Comparison of ENCODE assay signal across 23 cellular contexts in the genomic region with DNA sequence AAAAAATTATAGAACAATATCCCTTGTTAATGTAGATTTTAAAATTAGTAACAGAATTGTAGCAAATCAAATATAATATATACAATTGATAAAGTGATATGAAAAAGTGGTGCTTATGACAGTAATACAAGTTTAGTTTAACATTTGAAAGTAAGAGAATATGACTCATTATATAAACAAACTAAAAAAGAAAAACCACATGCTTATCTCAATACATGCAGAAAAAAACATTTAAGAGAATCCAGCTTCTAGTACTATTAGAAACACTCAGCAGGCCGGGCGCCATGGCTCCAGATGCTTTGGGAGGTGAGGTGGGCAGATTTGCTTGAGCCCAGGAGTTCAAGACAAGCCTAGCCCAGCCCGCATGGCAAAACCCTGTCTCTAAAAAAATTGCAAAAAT.
DNase-seq lines count a peak whose midpoint lies in the region; ATAC-seq and TF ChIP-seq lines count a peak whose summit lies in the region.
"Had no signal": no experiment of that assay in that cellular context is flagged by ENCODE, and none has a peak within 500 bp of the region (broad histone marks: within the 10 kb centered on the region; RNA-seq: fewer than 3 reads in every experiment).

No MANE protein-coding gene starts in this region.

- no peak overlapping the region for H3K27ac Mint-ChIP-seq in progenitor cell of endocrine pancreas
- H3K27ac Mint-ChIP-seq in activated naive CD4-positive, alpha-beta T cell treated with anti-CD3 and anti-CD28 coated beads, Interleukin-2, amount 10 ng/mL, durations not matched to agents 7 days and 5 days: no peak overlapping the region
- H3K27ac Mint-ChIP-seq: activated naive CD4-positive, alpha-beta T cell treated with anti-CD3 and anti-CD28 coated beads for 36 hours; CD4-positive, alpha-beta T cell; nephron; stimulated activated naive CD8-positive, alpha-beta T cell treated with anti-CD3 and anti-CD28 coated beads, Interleukin-15, Interleukin-2, amounts not matched to agents 100 ng/mL and 50 ng/mL, for 24 hours had no signal

- no peaks in the 10 kb centered on the region for H3K36me3 ChIP-seq in left lung
- H3K36me3 ChIP-seq in breast epithelium: no peaks in the 10 kb centered on the region
- H3K36me3 ChIP-seq: ascending aorta, HAP-1, tibial artery had no signal

- no peaks in the 10 kb centered on the region for H3K27me3 ChIP-seq in left lung
- no peaks in the 10 kb centered on the region for H3K27me3 ChIP-seq in breast epithelium
- H3K27me3 ChIP-seq: ascending aorta, tibial artery had no signal

- no peak overlapping the region for H3K4me3 ChIP-seq in left lung
- no peak overlapping the region for H3K4me3 ChIP-seq in breast epithelium
- H3K4me3 ChIP-seq: ascending aorta, HAP-1, tibial artery had no signal

- CTCF ChIA-PET in activated naive CD4-positive, alpha-beta T cell treated with anti-CD3 and anti-CD28 coated beads, Interleukin-2, amount 10 ng/mL, durations not matched to agents 7 days and 5 days (lab: Charles Lee): no interaction called here

- no peak for TF ChIP-seq CTCF in left lung (IDR thresholded peaks at IDR 0.05)
- no peak for TF ChIP-seq CTCF in progenitor cell of endocrine pancreas (IDR thresholded peaks at IDR 0.05; ENCODE audit: unreplicated experiment)
- no peak for TF ChIP-seq CTCF in breast epithelium (IDR thresholded peaks at IDR 0.05)

- no peaks in the 10 kb centered on the region for H3K9me3 Mint-ChIP-seq in progenitor cell of endocrine pancreas (ENCODE audit: low read depth)
- no peaks in the 10 kb centered on the region for H3K9me3 Mint-ChIP-seq in activated naive CD4-positive, alpha-beta T cell treated with anti-CD3 and anti-CD28 coated beads, Interleukin-2, amount 10 ng/mL, durations not matched to agents 7 days and 5 days
- H3K9me3 Mint-ChIP-seq: activated naive CD4-positive, alpha-beta T cell treated with anti-CD3 and anti-CD28 coated beads for 36 hours; CD4-positive, alpha-beta T cell; nephron; stimulated activated naive CD8-positive, alpha-beta T cell treated with anti-CD3 and anti-CD28 coated beads, Interleukin-15, Interleukin-2, amounts not matched to agents 100 ng/mL and 50 ng/mL, for 24 hours had no signal

- H3K9me3 ChIP-seq in left lung (no peaks in the 10 kb centered on the region), breast epithelium (no peaks in the 10 kb centered on the region)
- H3K9me3 ChIP-seq: ascending aorta, HAP-1, tibial artery had no signal

- DNase-seq in ELR (ENCODE audit: low read depth) (peak; percentile 32), RPMI7951 (ENCODE audit: low read depth) (peak; percentile 17), fibroblast of gingiva (ENCODE audit: low read depth) (peak; percentile 1), left lung (peak in 1 of 2 donors; percentile 74), progenitor cell of endocrine pancreas (ENCODE audit: low spot score, unreplicated experiment) (no peak), breast epithelium (ENCODE audit: low spot score in 2 of 2) (no peak)
- DNase-seq in activated naive CD4-positive, alpha-beta T cell treated with anti-CD3 and anti-CD28 coated beads, Interleukin-2, amount 10 ng/mL, durations not matched to agents 7 days and 5 days: no peak
- DNase-seq: activated CD4-positive, alpha-beta T cell treated with anti-CD3 and anti-CD28 coated beads for 1 hour; activated CD8-positive, alpha-beta memory T cell treated with anti-CD3 and anti-CD28 coated beads for 24 hours; activated naive CD4-positive, alpha-beta T cell treated with anti-CD3 and anti-CD28 coated beads for 36 hours; activated T-cell treated with anti-CD3 and anti-CD28 coated beads, Interleukin-2, amount 50 U/mL, for 48 hours; CD4-positive, alpha-beta T cell; dermis blood vessel endothelial cell; midbrain; NCI-H1417; small intestine; stimulated activated CD4-positive, alpha-beta T cell treated with anti-CD3 and anti-CD28 coated beads, Interleukin-4, amount 100 ng/mL, for 1 hour; tibial artery had no signal

- H3K4me3 Mint-ChIP-seq in progenitor cell of endocrine pancreas (ENCODE audit: low read depth): no peak overlapping the region
- H3K4me3 Mint-ChIP-seq in activated naive CD4-positive, alpha-beta T cell treated with anti-CD3 and anti-CD28 coated beads, Interleukin-2, amount 10 ng/mL, durations not matched to agents 7 days and 5 days: no peak overlapping the region
- H3K4me3 Mint-ChIP-seq: activated naive CD4-positive, alpha-beta T cell treated with anti-CD3 and anti-CD28 coated beads for 36 hours; CD4-positive, alpha-beta T cell; nephron; stimulated activated naive CD8-positive, alpha-beta T cell treated with anti-CD3 and anti-CD28 coated beads, Interleukin-15, Interleukin-2, amounts not matched to agents 100 ng/mL and 50 ng/mL, for 24 hours had no signal

- ATAC-seq in left lung: peak; percentile 43
- ATAC-seq in GM18858 (IDR thresholded peaks at IDR 0.05; ENCODE audit: unreplicated experiment): no peak

- no peaks in the 10 kb centered on the region for H3K4me1 ChIP-seq in left lung
- no peaks in the 10 kb centered on the region for H3K4me1 ChIP-seq in breast epithelium
- H3K4me1 ChIP-seq: ascending aorta, tibial artery had no signal

- no peaks in the 10 kb centered on the region for H3K36me3 Mint-ChIP-seq in progenitor cell of endocrine pancreas (ENCODE audit: insufficient read depth)
- H3K36me3 Mint-ChIP-seq in activated naive CD4-positive, alpha-beta T cell treated with anti-CD3 and anti-CD28 coated beads, Interleukin-2, amount 10 ng/mL, durations not matched to agents 7 days and 5 days: no peaks in the 10 kb centered on the region

- no peaks in the 10 kb centered on the region for H3K27me3 Mint-ChIP-seq in progenitor cell of endocrine pancreas
- H3K27me3 Mint-ChIP-seq in activated naive CD4-positive, alpha-beta T cell treated with anti-CD3 and anti-CD28 coated beads, Interleukin-2, amount 10 ng/mL, durations not matched to agents 7 days and 5 days: no peaks in the 10 kb centered on the region

- TF ChIP-seq POLR2A in breast epithelium (IDR thresholded peaks at IDR 0.05): no peak

- H3K27ac ChIP-seq in left lung (no peak overlapping the region), breast epithelium (no peak overlapping the region)
- H3K27ac ChIP-seq: ascending aorta, tibial artery had no signal

- intact Hi-C loops in left lung (cut with DNase I) (no loop called here), breast epithelium (cut with DNase I; ENCODE audit: low total_unique reads) (no loop called here)

- H3K4me1 Mint-ChIP-seq in progenitor cell of endocrine pancreas (ENCODE audit: low read depth): no peaks in the 10 kb centered on the region
- no peaks in the 10 kb centered on the region for H3K4me1 Mint-ChIP-seq in activated naive CD4-positive, alpha-beta T cell treated with anti-CD3 and anti-CD28 coated beads, Interleukin-2, amount 10 ng/mL, durations not matched to agents 7 days and 5 days
- H3K4me1 Mint-ChIP-seq: nephron had no signal

Comparison
In these comparisons a context has a peak if more than half of its experiments do, and no peak if none do; other contexts are left out.
1. DNase-seq: peak in ELR (single experiment), RPMI7951 (single experiment) and fibroblast of gingiva (single experiment); none in progenitor cell of endocrine pancreas (single experiment), activated naive CD4-positive, alpha-beta T cell treated with anti-CD3 and anti-CD28 coated beads, Interleukin-2, amount 10 ng/mL, durations not matched to agents 7 days and 5 days (single experiment) and breast epithelium (0 of 2).